Comparison of ENCODE assay signal across 11 cellular contexts in genomic region chr1:89605692-89606091, GRCh38. TPM values are rescaled to one million over a fixed set of nuclear protein-coding genes. Genes with fewer than 3 reads are reported as not detected.
DNase-seq lines count a peak whose midpoint lies in the region; ATAC-seq and TF ChIP-seq lines count a peak whose summit lies in the region.
"Had no signal": no experiment of that assay in that cellular context is flagged by ENCODE, and none has a peak within 500 bp of the region (broad histone marks: within the 10 kb centered on the region; RNA-seq: fewer than 3 reads in every experiment).

No MANE protein-coding gene starts in this region.

- peaks cover 0 to 7% (median 0%) of the 10 kb centered on the region in 3 donors for H3K36me3 ChIP-seq in tibial artery

- in situ Hi-C loops in astrocyte of the spinal cord (cut with HindIII; ENCODE audit: low sequenced_read_pairs), result no loop called here

- H3K27me3 Mint-ChIP-seq in naive B cell, result no peaks in the 10 kb centered on the region

- H3K27ac Mint-ChIP-seq in naive B cell, result peak overlapping the region in 4 of 6 donors; percentile 54 to 66 (median 60)

- no peak overlapping the region for H3K27ac ChIP-seq in tibial artery

- no peaks in the 10 kb centered on the region for H3K9me3 Mint-ChIP-seq in naive B cell

- TF ChIP-seq CTCF in astrocyte of the spinal cord (IDR thresholded peaks at IDR 0.05; ENCODE audit: low read depth, low read length), result no peak
- TF ChIP-seq CTCF in tibial artery (IDR thresholded peaks at IDR 0.05), result no peak

- DNase-seq in EL (peak; percentile 89), MV-4-11 (lab: John Stamatoyannopoulos, UW) (peak; percentile 32), astrocyte of the spinal cord (ENCODE audit: low read depth, low spot score) (peak; percentile 77), naive B cell (no peak), tibial artery (no peak), mesenteric fat pad (ENCODE audit: low spot score) (no peak)
- DNase-seq: NCI-H2081 treated with DMSO at 0.1 percent for 48 hours, posterior cingulate gyrus, T-helper 9 cell had no signal

- no peaks in the 10 kb centered on the region for H3K27me3 ChIP-seq in tibial artery

- peak overlapping the region in 1 of 8 donors; percentile 8 for H3K4me3 Mint-ChIP-seq in naive B cell

- H3K36me3 Mint-ChIP-seq in naive B cell, result no peaks in the 10 kb centered on the region

- H3K4me1 Mint-ChIP-seq in naive B cell, result peaks cover 24 to 38% (median 28%) of the 10 kb centered on the region in 3 donors

- intact Hi-C loops in tibial artery (cut with DNase I; ENCODE audit: low total_unique reads), result loop anchor here (10.0 kb wide), 1 partner anchor 159 kb away; no protein-coding TSS in a partner anchor

- H3K4me1 ChIP-seq in tibial artery, result peaks cover 0 to 8% (median 3%) of the 10 kb centered on the region in 4 donors

- no peak for ATAC-seq in naive B cell (ENCODE audit: low read depth in 2 of 2)
- no peak for ATAC-seq in HG02571 (IDR thresholded peaks at IDR 0.05; ENCODE audit: unreplicated experiment)
- no peak for ATAC-seq in HG02981 (IDR thresholded peaks at IDR 0.05; ENCODE audit: unreplicated experiment)

- no peaks in the 10 kb centered on the region for H3K9me3 ChIP-seq in tibial artery

- H3K4me3 ChIP-seq in astrocyte of the spinal cord (ENCODE audit: low read depth, low read length) (no peak overlapping the region), tibial artery (no peak overlapping the region)

RNA-seq across cellular contexts. Expression of gene LRRC8C, which starts 27.2 kb away (rescaled TPM):
- polyA plus RNA-seq in naive B cell (ENCODE audit: low read depth in 6 of 6), result 1 to 10 TPM; 1.3 to 4.8 (median 2.6) TPM
- total RNA-seq in mesenteric fat pad, result 22.9 TPM

Comparison
In these comparisons a context has a peak if more than half of its experiments do, and no peak if none do; other contexts are left out.
1. DNase-seq: peak in EL (single experiment), MV-4-11 (single experiment) and astrocyte of the spinal cord (single experiment); none in naive B cell (single experiment), tibial artery (0 of 2) and mesenteric fat pad (single experiment).